Comparison of ENCODE assay signal across 9 cellular contexts in the genomic region with DNA sequence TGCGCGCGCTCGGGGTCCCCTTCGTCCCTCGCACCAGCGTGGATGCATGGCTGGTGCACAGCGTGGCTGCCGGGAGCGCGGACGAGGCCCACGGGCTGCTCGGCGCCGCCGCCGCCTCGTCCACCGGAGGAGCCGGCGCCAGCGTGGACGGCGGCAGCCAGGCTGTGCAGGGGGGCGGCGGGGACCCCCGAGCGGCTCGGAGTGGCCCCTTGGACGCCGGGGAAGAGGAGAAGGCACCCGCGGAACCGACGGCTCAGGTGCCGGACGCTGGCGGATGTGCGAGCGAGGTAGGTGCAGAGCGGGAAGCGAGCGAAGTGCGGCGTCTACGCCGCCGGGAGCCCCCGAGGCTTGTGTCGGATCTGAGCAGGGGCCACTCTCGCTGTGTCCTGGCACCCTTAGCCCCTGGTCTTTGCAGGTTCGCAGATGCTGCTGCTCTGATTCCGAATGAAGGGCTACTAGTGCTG. TPM values are rescaled to one million over a fixed set of nuclear protein-coding genes. Genes with fewer than 3 reads are reported as not detected.
DNase-seq lines count a peak whose midpoint lies in the region; ATAC-seq and TF ChIP-seq lines count a peak whose summit lies in the region.
"Not testable (repeated sequence)": the region's sequence is repeated elsewhere in the genome, so short reads cannot be mapped to it uniquely, and the experiment has no call there.
"Had no signal": no experiment of that assay in that cellular context is flagged by ENCODE, and none has a peak within 500 bp of the region (broad histone marks: within the 10 kb centered on the region; RNA-seq: fewer than 3 reads in every experiment).

No MANE protein-coding gene starts in this region.

- H3K27ac ChIP-seq in heart right ventricle, result peak overlapping the region in 1 of 10 donors; percentile 66
- not testable (repeated sequence) for H3K27ac ChIP-seq in stomach smooth muscle (ENCODE audit: low read length)

- peak overlapping the region; percentile 83 for H3K4me3 Mint-ChIP-seq in neural crest cell

- not testable (repeated sequence) for H3K36me3 ChIP-seq in heart right ventricle; stomach smooth muscle (ENCODE audit: control insufficient read depth in 2 of 2, insufficient read depth in 2 of 2, low read length in 2 of 2)

- H3K4me3 ChIP-seq in astrocyte of the cerebellum (ENCODE audit: low read depth, low read length) (peak overlapping the region; percentile 53), heart right ventricle (peak overlapping the region; percentile 19 to 69 (median 56)), stomach smooth muscle (ENCODE audit: low read length in 2 of 2) (peak overlapping the region; percentile 9 to 64)

- H3K4me1 Mint-ChIP-seq in neural crest cell, result peaks cover 22% of the 10 kb centered on the region

- in situ Hi-C loops in astrocyte of the cerebellum (cut with HindIII; ENCODE audit: low sequenced_read_pairs), result loop anchor here (25.0 kb wide), 1 partner anchor 1009 kb away; the partner anchor contains the start of genes HOXA10, HOXA3, HOXA7 and HOXA9

- H3K9ac ChIP-seq in stomach smooth muscle (ENCODE audit: low read length in 2 of 2), result not testable (repeated sequence)

- DNase-seq in ELR (ENCODE audit: low read depth) (peak; percentile 30), UCSD-AML1 (lab: John Stamatoyannopoulos, UW; ENCODE audit: unreplicated experiment) (peak; percentile 12)
- not testable (repeated sequence) for DNase-seq in astrocyte of the cerebellum (ENCODE audit: low read depth); heart right ventricle; neural crest cell (ENCODE audit: low read depth, low spot score)

- not testable (repeated sequence) for TF ChIP-seq CTCF in astrocyte of the cerebellum (IDR thresholded peaks at IDR 0.05; ENCODE audit: low read depth, low read length, missing control alignments); heart right ventricle (IDR thresholded peaks at IDR 0.05); neural crest cell (conservative IDR thresholded peaks at IDR 0.05)

- H3K27me3 ChIP-seq in heart right ventricle (peaks cover 7 to 58% (median 37%) of the 10 kb centered on the region in 7 donors), stomach smooth muscle (ENCODE audit: control insufficient read depth in 1 of 2, insufficient read depth in 2 of 2, low read length in 2 of 2) (peaks cover 28 to 39% of the 10 kb centered on the region in 2 donors)

- H3K4me1 ChIP-seq in heart right ventricle, result peaks cover 0 to 57% (median 13%) of the 10 kb centered on the region in 9 donors
- not testable (repeated sequence) for H3K4me1 ChIP-seq in stomach smooth muscle (ENCODE audit: control insufficient read depth, insufficient read depth, low read length)

- H3K27me3 Mint-ChIP-seq in neural crest cell (ENCODE audit: low read depth), result peaks cover 69% of the 10 kb centered on the region

- not testable (repeated sequence) for H3K36me3 Mint-ChIP-seq in neural crest cell (ENCODE audit: low read depth)

- WGBS in heart right ventricle, 2 donors, result 1 to 2% methylated on average over 49 to 54 of the region's 54 CpGs

- not testable (repeated sequence) for H3K27ac Mint-ChIP-seq in neural crest cell (ENCODE audit: unreplicated experiment)

- intact Hi-C loops in heart right ventricle (cut with DNase I), result loop anchor here in 2 of 10 donors (5.0 to 10.0 kb wide), 3 partner anchors 44 to 92 kb away; no protein-coding TSS in a partner anchor

- H3K9me3 Mint-ChIP-seq in neural crest cell, result not testable (repeated sequence)

- H3K9me3 ChIP-seq in heart right ventricle; stomach smooth muscle (ENCODE audit: control insufficient read depth in 2 of 2, low read length in 2 of 2): not testable (repeated sequence)

- ATAC-seq in GM21717 (IDR thresholded peaks at IDR 0.05; ENCODE audit: unreplicated experiment), result peak; percentile 26
- ATAC-seq in HG03565 (IDR thresholded peaks at IDR 0.05; ENCODE audit: unreplicated experiment), result peak; percentile 11
- peak in 3 of 8 donors; percentile 16 to 20 (median 19) for ATAC-seq in heart right ventricle

RNA-seq across cellular contexts. Expression of gene NFE2L3, which starts 0.8 kb away (rescaled TPM):
- total RNA-seq in heart right ventricle, result 1 to 10 TPM in 5 of 10 donors, under 1 TPM in 5; 0.32 to 4.1 (median 1.1) TPM
- 1 to 10 TPM in 1 of 2 donors, under 1 TPM in 1; 0.80 to 2.1 TPM for polyA plus RNA-seq in heart right ventricle
- total RNA-seq in neural crest cell, result 2.4 and 3.5 TPM in 2 replicates
- total RNA-seq: SJCRH30 had no signal

RNA-seq across cellular contexts. Expression of gene HNRNPA2B1, which starts 47.7 kb away (rescaled TPM):
- total RNA-seq in heart right ventricle (100 to 1,000 TPM; 364 to 445 (median 398) TPM), neural crest cell (1,068 and 1,071 TPM in 2 replicates)
- polyA plus RNA-seq in heart right ventricle, result 100 to 1,000 TPM; 554 to 667 TPM

RNA-seq across cellular contexts. Expression of gene CBX3, which starts 48.7 kb away (rescaled TPM):
- total RNA-seq in heart right ventricle, result 10 to 100 TPM; 49.0 to 72.6 (median 58.6) TPM
- polyA plus RNA-seq in heart right ventricle, result 10 to 100 TPM; 55.0 to 60.6 TPM
- total RNA-seq in neural crest cell, result 291 and 293 TPM in 2 replicates
